ENCODE assay signal across 14 cellular contexts in genomic region chr5:31815394-31815793, GRCh38.
"Had no signal": no experiment of that assay in that cellular context is flagged by ENCODE, and none has a peak within 500 bp of the region (broad histone marks: within the 10 kb centered on the region; RNA-seq: fewer than 3 reads in every experiment).

No MANE protein-coding gene starts in this region.

- H3K9me3 Mint-ChIP-seq: activated T-cell treated with anti-CD3 and anti-CD28 coated beads, Interleukin-2, amount 50 U/mL, for 24 hours; activated T-helper 17 cell treated with anti-CD3 and anti-CD28 coated beads, Interleukin-2, amount 50 U/mL, for 72 hours; natural killer cell; stimulated activated naive B cell treated with anti-CD40 and anti-IgM and Interleukin-4, amounts not matched to agents 10 μg/mL and 1 μg/mL and 100 μg/mL, for 72 hours had no signal

- DNase-seq: activated CD8-positive, alpha-beta memory T cell treated with anti-CD3 and anti-CD28 coated beads for 24 hours; activated CD8-positive, alpha-beta memory T cell treated with anti-CD3 and anti-CD28 coated beads, Interleukin-2, amount 50 U/mL, for 4 hours; activated T-cell treated with anti-CD3 and anti-CD28 coated beads, Interleukin-2, amount 50 U/mL, for 24 hours; cerebellar nuclear complex; natural killer cell; ovary; right lobe of liver; stimulated activated CD4-positive, alpha-beta T cell treated with anti-CD3 and anti-CD28 coated beads, Interleukin-2, amount 100 ng/mL, for 24 hours; stimulated activated naive B cell treated with anti-CD40 and anti-IgM and Interleukin-4, amounts not matched to agents 10 μg/mL and 1 μg/mL and 100 μg/mL, for 72 hours; T-helper 9 cell; transverse colon had no signal

- H3K4me1 Mint-ChIP-seq: activated T-helper 17 cell treated with anti-CD3 and anti-CD28 coated beads, Interleukin-2, amount 50 U/mL, for 72 hours; natural killer cell; stimulated activated naive B cell treated with anti-CD40 and anti-IgM and Interleukin-4, amounts not matched to agents 10 μg/mL and 1 μg/mL and 100 μg/mL, for 72 hours had no signal

- H3K36me3 Mint-ChIP-seq: activated naive CD8-positive, alpha-beta T cell; natural killer cell; stimulated activated naive B cell treated with anti-CD40 and anti-IgM and Interleukin-4, amounts not matched to agents 10 μg/mL and 1 μg/mL and 100 μg/mL, for 72 hours had no signal

- H3K27me3 Mint-ChIP-seq: activated naive CD8-positive, alpha-beta T cell; activated T-cell treated with anti-CD3 and anti-CD28 coated beads, Interleukin-2, amount 50 U/mL, for 24 hours; activated T-helper 17 cell treated with anti-CD3 and anti-CD28 coated beads, Interleukin-2, amount 50 U/mL, for 72 hours; stimulated activated naive B cell treated with anti-CD40 and anti-IgM and Interleukin-4, amounts not matched to agents 10 μg/mL and 1 μg/mL and 100 μg/mL, for 72 hours had no signal

- ATAC-seq: activated T-helper 17 cell treated with anti-CD3 and anti-CD28 coated beads, Interleukin-2, amount 50 U/mL, for 72 hours; left lobe of liver; natural killer cell; right lobe of liver; stimulated activated naive B cell treated with anti-CD40 and anti-IgM and Interleukin-4, amounts not matched to agents 10 μg/mL and 1 μg/mL and 100 μg/mL, for 72 hours had no signal

- H3K4me3 Mint-ChIP-seq: activated naive CD8-positive, alpha-beta T cell; activated T-cell treated with anti-CD3 and anti-CD28 coated beads, Interleukin-2, amount 50 U/mL, for 24 hours; activated T-helper 17 cell treated with anti-CD3 and anti-CD28 coated beads, Interleukin-2, amount 50 U/mL, for 72 hours; natural killer cell; stimulated activated naive B cell treated with anti-CD40 and anti-IgM and Interleukin-4, amounts not matched to agents 10 μg/mL and 1 μg/mL and 100 μg/mL, for 72 hours had no signal

- H3K27ac Mint-ChIP-seq: activated naive CD8-positive, alpha-beta T cell; activated T-cell treated with anti-CD3 and anti-CD28 coated beads, Interleukin-2, amount 50 U/mL, for 24 hours; activated T-helper 17 cell treated with anti-CD3 and anti-CD28 coated beads, Interleukin-2, amount 50 U/mL, for 72 hours; natural killer cell; stimulated activated naive B cell treated with anti-CD40 and anti-IgM and Interleukin-4, amounts not matched to agents 10 μg/mL and 1 μg/mL and 100 μg/mL, for 72 hours had no signal
